In the genomic region with DNA sequence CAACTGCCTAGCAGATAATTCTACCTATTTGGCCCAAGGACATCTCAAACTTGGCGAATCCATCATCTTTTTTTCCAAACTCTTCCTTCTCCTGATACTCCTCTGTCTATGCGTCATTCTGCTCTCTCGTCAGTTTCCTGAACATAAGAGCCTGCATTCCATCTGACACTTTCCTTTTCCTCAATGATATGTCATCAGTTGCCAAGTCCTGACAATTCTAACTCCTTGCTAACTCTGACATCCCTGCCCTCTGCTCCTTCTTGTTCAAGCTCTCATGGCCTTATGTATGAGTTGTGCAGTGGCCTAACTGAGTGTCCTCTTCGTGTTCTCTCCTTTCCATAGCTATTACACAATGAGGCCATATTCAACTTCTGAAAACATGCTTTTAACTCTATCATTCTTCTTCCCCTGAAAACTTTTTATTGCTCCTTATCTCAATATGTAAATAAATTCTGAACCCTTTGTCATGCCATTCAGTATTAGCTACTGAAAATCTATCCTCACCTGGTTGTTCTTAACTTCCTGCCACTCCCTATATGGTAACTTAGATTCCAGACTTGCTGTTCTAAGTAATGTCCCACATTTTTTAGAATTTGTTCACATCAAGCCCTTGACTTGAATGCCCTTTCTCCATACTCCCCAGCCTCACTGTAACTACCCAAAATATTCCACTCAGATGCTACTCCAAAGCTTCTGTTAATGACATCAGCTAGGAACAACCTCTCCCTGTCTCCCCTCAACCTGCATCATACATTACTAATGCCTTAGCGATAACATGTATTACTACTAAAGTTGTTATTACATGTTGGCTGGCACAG, we compare ENCODE assay signal across 21 cellular contexts. TPM values are rescaled to one million over a fixed set of nuclear protein-coding genes. Genes with fewer than 3 reads are reported as not detected.
A peak's percentile ranks its signal among the peaks of the same experiment; 100 is the strongest.
DNase-seq lines count a peak whose midpoint lies in the region; ATAC-seq and TF ChIP-seq lines count a peak whose summit lies in the region.
"Had no signal": no experiment of that assay in that cellular context is flagged by ENCODE, and none has a peak within 500 bp of the region (broad histone marks: within the 10 kb centered on the region; RNA-seq: fewer than 3 reads in every experiment).

No MANE protein-coding gene starts in this region.

- no peak overlapping the region for H4K8ac ChIP-seq in mesenchymal stem cell (ENCODE audit: low read length)

- WGBS in heart left ventricle, 4 donors = 44 to 54% (median 47%) methylated on average over 5 of the region's 5 CpGs
- 46% methylated on average over 5 of the region's 5 CpGs for WGBS in mesenchymal stem cell

- DNase-seq in heart left ventricle = no peak
- no peak for DNase-seq in cardiac septum (ENCODE audit: low spot score)
- peak; percentile 99 for DNase-seq in glomerular endothelial cell (ENCODE audit: extremely low read depth, low read depth, low spot score)
- DNase-seq in mesenchymal stem cell = peak; percentile 78
- DNase-seq in vagina (ENCODE audit: extremely low spot score in 2 of 2) = no peak
- DNase-seq in activated effector memory CD4-positive, alpha-beta T cell treated with anti-CD3 and anti-CD28 coated beads, Interleukin-2, amount 50 U/mL, for 16 hours = no peak
- no peak for DNase-seq in activated CD4-positive, alpha-beta T cell treated with anti-CD3 and anti-CD28 coated beads, Interleukin-2, amount 10 ng/mL, durations not matched to agents 24 days and 14 days
- DNase-seq: activated CD4-positive, CD25-positive, alpha-beta regulatory T cell treated with anti-CD3 and anti-CD28 coated beads, Interleukin-2, amount 50 U/mL, for 72 hours; activated naive CD8-positive, alpha-beta T cell treated with anti-CD3 and anti-CD28 coated beads, Interleukin-2, amount 50 U/mL, for 24 hours; central memory CD4-positive, alpha-beta T cell; effector memory CD4-positive, alpha-beta T cell; NCI-H2171 treated with DMSO at 0.1 percent for 48 hours; NCI-H748 treated with DMSO at 0.1 percent for 48 hours; PC-9; SK-N-SH had no signal

- H2AK5ac ChIP-seq in mesenchymal stem cell (ENCODE audit: low read length, severe bottlenecking) = no peak overlapping the region

- H3K36me3 ChIP-seq in heart left ventricle (peaks cover 0 to under 1% (median 0%) of the 10 kb centered on the region in 9 donors), mesenchymal stem cell (ENCODE audit: control insufficient read depth in 1 of 2, insufficient read depth in 2 of 2, low read depth in 1 of 2, low read length in 2 of 2) (no peaks in the 10 kb centered on the region), vagina (no peaks in the 10 kb centered on the region)
- H3K36me3 ChIP-seq: BLaER1, thoracic aorta had no signal

- no peak overlapping the region for H3K4me2 ChIP-seq in mesenchymal stem cell (ENCODE audit: low read length, poor library complexity, severe bottlenecking)
- H3K4me2 ChIP-seq: BLaER1, PC-9, SK-N-SH had no signal

- H2AFZ ChIP-seq in mesenchymal stem cell (ENCODE audit: low read depth, low read length) = peak overlapping the region; percentile 37
- H2AFZ ChIP-seq: PC-9 had no signal

- peaks cover 2% of the 10 kb centered on the region for H3K79me1 ChIP-seq in mesenchymal stem cell (replicated peaks; ENCODE audit: low read length, poor library complexity, severe bottlenecking)

- H3K27ac ChIP-seq in heart left ventricle (peak overlapping the region in 11 of 12 donors; percentile 23 to 98 (median 73)), mesenchymal stem cell (ENCODE audit: low read length, poor library complexity, severe bottlenecking) (no peak overlapping the region), vagina (peak overlapping the region; percentile 50)
- H3K27ac ChIP-seq: BLaER1, PC-9, thoracic aorta had no signal

- no peak overlapping the region for H3K14ac ChIP-seq in mesenchymal stem cell (ENCODE audit: low read length in 2 of 2)

- peak overlapping the region in 1 of 2 experiments; percentile 34 for H3K18ac ChIP-seq in mesenchymal stem cell (ENCODE audit: low read depth in 1 of 2, low read length in 2 of 2)

- H3K9me3 ChIP-seq in heart left ventricle = no peaks in the 10 kb centered on the region
- no peaks in the 10 kb centered on the region for H3K9me3 ChIP-seq in mesenchymal stem cell (ENCODE audit: control insufficient read depth, low read length)
- no peaks in the 10 kb centered on the region for H3K9me3 ChIP-seq in vagina
- H3K9me3 ChIP-seq: BLaER1, SK-N-SH, thoracic aorta had no signal

- peak in 3 of 4 donors; percentile 56 to 81 (median 62) for ATAC-seq in heart left ventricle
- ATAC-seq in HG03342 (IDR thresholded peaks at IDR 0.05; ENCODE audit: unreplicated experiment) = no peak
- ATAC-seq: activated naive CD8-positive, alpha-beta T cell treated with anti-CD3 and anti-CD28 coated beads, Interleukin-2, amount 50 U/mL, for 24 hours; activated T-helper 17 cell treated with anti-CD3 and anti-CD28 coated beads, Interleukin-2, amount 50 U/mL, for 72 hours had no signal

- no peak overlapping the region for H3K27ac Mint-ChIP-seq in activated CD4-positive, alpha-beta T cell treated with anti-CD3 and anti-CD28 coated beads, Interleukin-2, amount 10 ng/mL, durations not matched to agents 24 days and 14 days
- H3K27ac Mint-ChIP-seq: activated naive CD8-positive, alpha-beta T cell treated with anti-CD3 and anti-CD28 coated beads, Interleukin-2, amount 50 U/mL, for 24 hours; activated T-helper 17 cell treated with anti-CD3 and anti-CD28 coated beads, Interleukin-2, amount 50 U/mL, for 72 hours; nephron; progenitor cell of endocrine pancreas had no signal

- no peak overlapping the region for H2BK5ac ChIP-seq in mesenchymal stem cell (ENCODE audit: low read depth, low read length, poor library complexity, severe bottlenecking)

- H3K4me3 ChIP-seq in heart left ventricle = no peak overlapping the region
- H3K4me3 ChIP-seq in mesenchymal stem cell (ENCODE audit: insufficient read depth in 1 of 2, low read depth in 1 of 2, low read length in 2 of 2) = no peak overlapping the region
- no peak overlapping the region for H3K4me3 ChIP-seq in vagina
- H3K4me3 ChIP-seq: BLaER1, PC-9, thoracic aorta had no signal

- no peak overlapping the region for H2BK120ac ChIP-seq in mesenchymal stem cell (ENCODE audit: low read depth, low read length)

- no peak overlapping the region for H4K91ac ChIP-seq in mesenchymal stem cell (ENCODE audit: low read length)

- peaks cover 18 to 96% (median 71%) of the 10 kb centered on the region in 12 donors for H3K4me1 ChIP-seq in heart left ventricle
- H3K4me1 ChIP-seq in mesenchymal stem cell (ENCODE audit: control insufficient read depth, insufficient read depth, low read depth, low read length) = peaks cover 3% of the 10 kb centered on the region
- peaks cover 16% of the 10 kb centered on the region for H3K4me1 ChIP-seq in vagina
- H3K4me1 ChIP-seq: BLaER1 had no signal

- peak overlapping the region; percentile 49 to 57 for H2BK12ac ChIP-seq in mesenchymal stem cell (ENCODE audit: low read length in 2 of 2)

- peaks cover 10% of the 10 kb centered on the region for H3K27me3 Mint-ChIP-seq in activated CD4-positive, alpha-beta T cell treated with anti-CD3 and anti-CD28 coated beads, Interleukin-2, amount 10 ng/mL, durations not matched to agents 24 days and 14 days
- H3K27me3 Mint-ChIP-seq: progenitor cell of endocrine pancreas had no signal

- no peak overlapping the region for H3K4ac ChIP-seq in mesenchymal stem cell (ENCODE audit: low read depth in 1 of 2, low read length in 2 of 2)

- H3K4me1 Mint-ChIP-seq in activated CD4-positive, alpha-beta T cell treated with anti-CD3 and anti-CD28 coated beads, Interleukin-2, amount 10 ng/mL, durations not matched to agents 24 days and 14 days = no peaks in the 10 kb centered on the region
- H3K4me1 Mint-ChIP-seq: activated naive CD8-positive, alpha-beta T cell treated with anti-CD3 and anti-CD28 coated beads, Interleukin-2, amount 50 U/mL, for 24 hours; activated T-helper 17 cell treated with anti-CD3 and anti-CD28 coated beads, Interleukin-2, amount 50 U/mL, for 72 hours had no signal

- TF ChIP-seq POLR2A in heart left ventricle (IDR thresholded peaks at IDR 0.05) = no peak
- no peak for TF ChIP-seq POLR2A in vagina (IDR thresholded peaks at IDR 0.05)

- H2BK15ac ChIP-seq in mesenchymal stem cell (ENCODE audit: low read depth, poor library complexity, severe bottlenecking) = no peak overlapping the region

- H3K27me3 ChIP-seq in heart left ventricle (no peaks in the 10 kb centered on the region), mesenchymal stem cell (ENCODE audit: control insufficient read depth in 1 of 2, insufficient read depth in 1 of 2, low read length in 2 of 2) (no peaks in the 10 kb centered on the region), vagina (no peaks in the 10 kb centered on the region)
- H3K27me3 ChIP-seq: BLaER1 had no signal

- no peaks in the 10 kb centered on the region for H3K36me3 Mint-ChIP-seq in activated CD4-positive, alpha-beta T cell treated with anti-CD3 and anti-CD28 coated beads, Interleukin-2, amount 10 ng/mL, durations not matched to agents 24 days and 14 days (ENCODE audit: low read depth)

- intact Hi-C loops in heart left ventricle (cut with DNase I) = no loop called here
- intact Hi-C loops in cardiac septum (cut with DNase I) = no loop called here
- intact Hi-C loops in vagina (cut with DNase I) = no loop called here
- intact Hi-C loops in activated CD4-positive, alpha-beta T cell treated with anti-CD3 and anti-CD28 coated beads, Interleukin-2, amount 10 ng/mL, durations not matched to agents 24 days and 14 days (cut with micrococcal nuclease) = no loop called here

- no peaks in the 10 kb centered on the region for H3K9me3 Mint-ChIP-seq in activated CD4-positive, alpha-beta T cell treated with anti-CD3 and anti-CD28 coated beads, Interleukin-2, amount 10 ng/mL, durations not matched to agents 24 days and 14 days
- H3K9me3 Mint-ChIP-seq: activated naive CD8-positive, alpha-beta T cell treated with anti-CD3 and anti-CD28 coated beads, Interleukin-2, amount 50 U/mL, for 24 hours; activated T-helper 17 cell treated with anti-CD3 and anti-CD28 coated beads, Interleukin-2, amount 50 U/mL, for 72 hours; nephron had no signal

- H3K4me3 Mint-ChIP-seq in activated CD4-positive, alpha-beta T cell treated with anti-CD3 and anti-CD28 coated beads, Interleukin-2, amount 10 ng/mL, durations not matched to agents 24 days and 14 days = no peak overlapping the region
- H3K4me3 Mint-ChIP-seq: activated naive CD8-positive, alpha-beta T cell treated with anti-CD3 and anti-CD28 coated beads, Interleukin-2, amount 50 U/mL, for 24 hours; activated T-helper 17 cell treated with anti-CD3 and anti-CD28 coated beads, Interleukin-2, amount 50 U/mL, for 72 hours; nephron had no signal

- TF ChIP-seq CTCF in heart left ventricle (IDR thresholded peaks at IDR 0.05) (no peak), vagina (IDR thresholded peaks at IDR 0.05) (no peak)

- no peak overlapping the region for H3K9ac ChIP-seq in mesenchymal stem cell (ENCODE audit: low read length)
- H3K9ac ChIP-seq: BLaER1, SK-N-SH had no signal

- H3K23ac ChIP-seq in mesenchymal stem cell (ENCODE audit: low read length in 2 of 2) = no peak overlapping the region

RNA-seq across cellular contexts. Expression of gene PALMD, which starts 11.5 kb away (rescaled TPM):
- total RNA-seq in heart left ventricle = 100 to 1,000 TPM in 7 of 9 donors, 10 to 100 TPM in 2; 74.0 to 236 (median 120) TPM
- 100 to 1,000 TPM in 1 of 2 donors, 10 to 100 TPM in 1; 95.2 to 134 TPM for polyA plus RNA-seq in heart left ventricle
- total RNA-seq in cardiac septum = 67.0 TPM
- 83.9 and 122 TPM in 2 replicates for total RNA-seq in glomerular endothelial cell
- 0.88 TPM for polyA plus RNA-seq in mesenchymal stem cell (2013, experiment 1 of 2)
- polyA plus RNA-seq in mesenchymal stem cell (2013, experiment 2 of 2) = 0.81 TPM
- total RNA-seq in vagina = 39.5 TPM
- not detected in 2 replicates for total RNA-seq in activated CD4-positive, alpha-beta T cell treated with anti-CD3 and anti-CD28 coated beads, Interleukin-2, amount 10 ng/mL, durations not matched to agents 24 days and 14 days
- total RNA-seq: activated T-helper 17 cell treated with anti-CD3 and anti-CD28 coated beads, Interleukin-2, amount 50 U/mL, for 72 hours had no signal

Comparison
In these comparisons a context has a peak if more than half of its experiments do, and no peak if none do; other contexts are left out.
1. DNase-seq: peak in glomerular endothelial cell (single experiment) and mesenchymal stem cell (single experiment); none in heart left ventricle (0 of 5), cardiac septum (single experiment), vagina (0 of 2), activated effector memory CD4-positive, alpha-beta T cell treated with anti-CD3 and anti-CD28 coated beads, Interleukin-2, amount 50 U/mL, for 16 hours (single experiment) and activated CD4-positive, alpha-beta T cell treated with anti-CD3 and anti-CD28 coated beads, Interleukin-2, amount 10 ng/mL, durations not matched to agents 24 days and 14 days (single experiment).
2. RNA of gene PALMD, which starts 11.5 kb away (total RNA-seq): 83.9 to 122 TPM in glomerular endothelial cell, 74.0 to 236 TPM in heart left ventricle, 67.0 TPM in cardiac septum (single experiment) and 39.5 TPM in vagina (single experiment); not detected in activated CD4-positive, alpha-beta T cell treated with anti-CD3 and anti-CD28 coated beads, Interleukin-2, amount 10 ng/mL, durations not matched to agents 24 days and 14 days; every median in the first group is over 10 times any median in the second.